In the genomic region with DNA sequence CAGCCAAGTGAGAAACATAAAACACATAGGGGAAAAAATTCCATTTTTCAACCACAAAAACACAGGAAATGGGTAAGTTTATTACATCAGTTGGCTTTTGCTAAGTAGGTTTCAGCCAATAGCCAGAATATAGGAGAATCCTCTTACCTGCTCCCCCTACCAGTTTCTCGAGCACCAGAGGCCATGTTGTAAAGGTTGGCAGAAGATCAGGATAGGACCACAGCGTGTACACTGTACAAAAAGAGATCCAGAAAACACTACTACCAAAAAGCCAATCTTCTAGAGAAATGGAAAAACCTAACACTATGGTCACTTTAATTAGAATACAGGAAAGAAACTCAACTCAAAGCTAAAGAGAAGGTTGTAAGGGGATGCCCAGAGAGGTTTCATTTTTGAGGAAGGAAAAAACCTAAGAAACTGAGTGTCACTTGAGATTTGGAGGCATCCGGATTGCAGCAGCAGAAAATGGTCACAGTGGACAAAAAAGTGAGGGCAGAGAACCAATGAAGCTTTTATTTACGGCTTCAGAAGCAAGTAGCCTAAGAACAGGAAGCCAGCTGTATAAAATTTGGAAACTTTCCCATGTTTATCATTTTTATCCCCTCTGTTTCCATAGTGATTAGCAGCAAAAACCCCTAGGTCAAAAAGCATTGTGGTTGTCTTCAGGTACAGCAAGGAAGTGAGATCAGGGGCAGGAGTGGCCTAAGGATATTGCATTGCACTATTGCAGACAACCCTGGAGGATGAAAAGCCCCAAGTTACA, we compare ENCODE assay signal across 18 cellular contexts. TPM values are rescaled to one million over a fixed set of nuclear protein-coding genes. Genes with fewer than 3 reads are reported as not detected.
DNase-seq lines count a peak whose midpoint lies in the region; ATAC-seq and TF ChIP-seq lines count a peak whose summit lies in the region.
"Had no signal": no experiment of that assay in that cellular context is flagged by ENCODE, and none has a peak within 500 bp of the region (broad histone marks: within the 10 kb centered on the region; RNA-seq: fewer than 3 reads in every experiment).

No MANE protein-coding gene starts in this region.

- peak overlapping the region; percentile 93 for H3K27ac Mint-ChIP-seq in activated naive CD8-positive, alpha-beta T cell treated with anti-CD3 and anti-CD28 coated beads, Interleukin-2, amount 50 U/mL, for 24 hours
- no peak overlapping the region for H3K27ac Mint-ChIP-seq in type B pancreatic cell

- no peak overlapping the region for H3K4me3 ChIP-seq in MG63
- H3K4me3 ChIP-seq: gastrocnemius medialis, right atrium auricular region had no signal

- no peaks in the 10 kb centered on the region for H3K27me3 Mint-ChIP-seq in activated naive CD8-positive, alpha-beta T cell treated with anti-CD3 and anti-CD28 coated beads, Interleukin-2, amount 50 U/mL, for 24 hours
- H3K27me3 Mint-ChIP-seq in type B pancreatic cell: no peaks in the 10 kb centered on the region

- H3K4me1 Mint-ChIP-seq in activated naive CD8-positive, alpha-beta T cell treated with anti-CD3 and anti-CD28 coated beads, Interleukin-2, amount 50 U/mL, for 24 hours: peaks cover 57% of the 10 kb centered on the region
- H3K4me1 Mint-ChIP-seq in type B pancreatic cell (ENCODE audit: unreplicated experiment): peaks cover 14% of the 10 kb centered on the region

- ATAC-seq in HG02973 (IDR thresholded peaks at IDR 0.05; ENCODE audit: unreplicated experiment): peak; percentile 27
- peak; percentile 70 for ATAC-seq in activated naive CD8-positive, alpha-beta T cell treated with anti-CD3 and anti-CD28 coated beads, Interleukin-2, amount 50 U/mL, for 24 hours
- ATAC-seq: gastrocnemius medialis had no signal

- H3K9me3 ChIP-seq in MG63: no peaks in the 10 kb centered on the region
- H3K9me3 ChIP-seq: gastrocnemius medialis, right atrium auricular region had no signal

- no peak for TF ChIP-seq CTCF in type B pancreatic cell (conservative IDR thresholded peaks at IDR 0.05)

- peaks cover 65% of the 10 kb centered on the region for H3K36me3 Mint-ChIP-seq in activated naive CD8-positive, alpha-beta T cell treated with anti-CD3 and anti-CD28 coated beads, Interleukin-2, amount 50 U/mL, for 24 hours (ENCODE audit: low read depth)
- H3K36me3 Mint-ChIP-seq in type B pancreatic cell: peaks cover 17% of the 10 kb centered on the region

- H3K4me3 Mint-ChIP-seq in activated naive CD8-positive, alpha-beta T cell treated with anti-CD3 and anti-CD28 coated beads, Interleukin-2, amount 50 U/mL, for 24 hours: peak overlapping the region; percentile 75
- peak overlapping the region; percentile 66 for H3K4me3 Mint-ChIP-seq in type B pancreatic cell

- H3K27me3 ChIP-seq in MG63: no peaks in the 10 kb centered on the region
- H3K27me3 ChIP-seq: gastrocnemius medialis, right atrium auricular region had no signal

- no peaks in the 10 kb centered on the region for H3K9me3 Mint-ChIP-seq in activated naive CD8-positive, alpha-beta T cell treated with anti-CD3 and anti-CD28 coated beads, Interleukin-2, amount 50 U/mL, for 24 hours
- no peaks in the 10 kb centered on the region for H3K9me3 Mint-ChIP-seq in type B pancreatic cell

- peaks cover 50% of the 10 kb centered on the region for H3K36me3 ChIP-seq in MG63

- DNase-seq in stimulated activated CD4-positive, alpha-beta T cell treated with anti-CD3 and anti-CD28 coated beads, Interleukin-15, amount 100 ng/mL, for 24 hours: peak; percentile 36
- DNase-seq in stimulated activated CD4-positive, alpha-beta T cell treated with anti-CD3 and anti-CD28 coated beads, Interleukin-2, amount 100 ng/mL, for 24 hours: no peak
- peak; percentile 31 for DNase-seq in activated naive CD8-positive, alpha-beta T cell treated with anti-CD3 and anti-CD28 coated beads, Interleukin-2, amount 50 U/mL, for 24 hours
- DNase-seq in type B pancreatic cell (ENCODE audit: extremely low spot score, unreplicated experiment): no peak
- no peak for DNase-seq in pons (ENCODE audit: low spot score)
- no peak for DNase-seq in hippocampal formation (lab: John Stamatoyannopoulos, UW)
- DNase-seq in MG63: no peak
- DNase-seq: activated CD4-positive, alpha-beta T cell treated with anti-CD3 and anti-CD28 coated beads for 4 hours; amniotic stem cell; gastrocnemius medialis; HCEC 1CT; islet precursor cell; KG1; NCI-H187 treated with DMSO at 0.1 percent for 48 hours; NK-92 treated with Interleukin-12 subunit alpha and Interleukin-12 subunit beta, amount 100 ng/mL, for 24 hours; substantia nigra had no signal

RNA-seq across cellular contexts. Expression of a gene that starts 2.9 kb away (rescaled TPM):
- 38.2 and 45.7 TPM in 2 replicates for total RNA-seq in type B pancreatic cell (ENCODE audit: low replicate concordance)
- 72.1 and 75.8 TPM in 2 replicates for total RNA-seq in MG63 (2014; rRNA removed; shearing (Covaris generic); ENCODE audit: low replicate concordance)

RNA-seq across cellular contexts. Expression of a gene that starts 25.9 kb away (rescaled TPM):
- 1.0 and 7.2 TPM in 2 replicates for total RNA-seq in type B pancreatic cell (ENCODE audit: low replicate concordance)
- 19.3 and 20.2 TPM in 2 replicates for total RNA-seq in MG63 (2014; rRNA removed; shearing (Covaris generic); ENCODE audit: low replicate concordance)

Comparison
In these comparisons a context has a peak if more than half of its experiments do, and no peak if none do; other contexts are left out.
1. DNase-seq: peak in stimulated activated CD4-positive, alpha-beta T cell treated with anti-CD3 and anti-CD28 coated beads, Interleukin-15, amount 100 ng/mL, for 24 hours (single experiment) and activated naive CD8-positive, alpha-beta T cell treated with anti-CD3 and anti-CD28 coated beads, Interleukin-2, amount 50 U/mL, for 24 hours (single experiment); none in stimulated activated CD4-positive, alpha-beta T cell treated with anti-CD3 and anti-CD28 coated beads, Interleukin-2, amount 100 ng/mL, for 24 hours (0 of 2), type B pancreatic cell (single experiment), pons (single experiment), hippocampal formation (0 of 2) and MG63 (single experiment).